ENCODE assay signal across 11 cellular contexts in genomic region chr11:122711831-122712378, GRCh38. TPM values are rescaled to one million over a fixed set of nuclear protein-coding genes. Genes with fewer than 3 reads are reported as not detected.
DNase-seq lines count a peak whose midpoint lies in the region; ATAC-seq and TF ChIP-seq lines count a peak whose summit lies in the region.
"Had no signal": no experiment of that assay in that cellular context is flagged by ENCODE, and none has a peak within 500 bp of the region (broad histone marks: within the 10 kb centered on the region; RNA-seq: fewer than 3 reads in every experiment).

No MANE protein-coding gene starts in this region.

- no peak overlapping the region for H3K4me3 Mint-ChIP-seq in chondrocyte (ENCODE audit: unreplicated experiment)

- no peaks in the 10 kb centered on the region for H4K20me1 ChIP-seq in osteoblast (ENCODE audit: insufficient read depth, low read length)

- no peak for ATAC-seq in GM21619 (IDR thresholded peaks at IDR 0.05; ENCODE audit: unreplicated experiment)
- ATAC-seq: body of pancreas had no signal

- H3K4me3 ChIP-seq in osteoblast (ENCODE audit: insufficient read depth, low read length): no peak overlapping the region
- H3K4me3 ChIP-seq: body of pancreas had no signal

- peaks cover 55% of the 10 kb centered on the region for H3K4me1 Mint-ChIP-seq in chondrocyte (ENCODE audit: low read depth)

- TF ChIP-seq CTCF in GM10266 (IDR thresholded peaks at IDR 0.05; ENCODE audit: control insufficient read depth, insufficient read depth, low read depth, missing control alignments) (peak; percentile 18), chondrocyte (IDR thresholded peaks at IDR 0.05) (peak; percentile 65), osteoblast (IDR thresholded peaks at IDR 0.05; ENCODE audit: extremely low read depth, low read depth, low read length) (peak; percentile 16)

- no peaks in the 10 kb centered on the region for H3K9me3 ChIP-seq in osteoblast (ENCODE audit: low read depth, low read length)
- H3K9me3 ChIP-seq: body of pancreas had no signal

- no peaks in the 10 kb centered on the region for H3K27me3 ChIP-seq in osteoblast (ENCODE audit: insufficient read depth, low read length)
- H3K27me3 ChIP-seq: body of pancreas had no signal

- CTCF ChIA-PET in HEK293T (lab: Yijun Ruan, JAX): no interaction called here

- peaks cover 62% of the 10 kb centered on the region for H3K79me2 ChIP-seq in osteoblast (ENCODE audit: insufficient read depth, low read length)

- DNase-seq in GM10266 (ENCODE audit: extremely low spot score) (no peak), NCI-H69 (lab: John Stamatoyannopoulos, UW) (peak; percentile 29), chondrocyte (ENCODE audit: low spot score) (no peak), osteoblast (ENCODE audit: insufficient read length, low spot score, missing footprints) (peak; percentile 62), HEK293T (ENCODE audit: extremely low spot score) (no peak), middle frontal gyrus (ENCODE audit: extremely low spot score, low spot score) (no peak), AG08396 (ENCODE audit: low spot score) (no peak)
- DNase-seq: stimulated activated CD4-positive, alpha-beta T cell treated with anti-CD3 and anti-CD28 coated beads, Interleukin-4, amount 100 ng/mL, for 24 hours; T-helper 1 cell had no signal

- no peaks in the 10 kb centered on the region for H3K9me3 Mint-ChIP-seq in chondrocyte (ENCODE audit: low read depth)

- no peaks in the 10 kb centered on the region for H3K27me3 Mint-ChIP-seq in chondrocyte (ENCODE audit: low read depth)

- peaks cover 49% of the 10 kb centered on the region for H3K4me1 ChIP-seq in osteoblast (ENCODE audit: insufficient read depth, low read length)
- H3K4me1 ChIP-seq: body of pancreas had no signal

- no peaks in the 10 kb centered on the region for H3K36me3 Mint-ChIP-seq in chondrocyte (ENCODE audit: low read depth)

- no peaks in the 10 kb centered on the region for H3K36me3 ChIP-seq in osteoblast (ENCODE audit: insufficient read depth, low read length)

- POLR2A ChIA-PET in HEK293T (lab: Yijun Ruan, JAX): interaction anchor here (1.0 kb wide), 1 partner anchor 350 kb away, joined by 5 read pairs; the partner anchor contains the start of gene HSPA8

- peak overlapping the region; percentile 8 for H3K27ac ChIP-seq in osteoblast (ENCODE audit: low read depth, low read length)
- H3K27ac ChIP-seq: body of pancreas had no signal

- H3K4me2 ChIP-seq in osteoblast (ENCODE audit: insufficient read depth, low read length): peak overlapping the region; percentile 8

- no peak overlapping the region for H2AFZ ChIP-seq in osteoblast (ENCODE audit: low read length)

- peak overlapping the region; percentile 53 for H3K27ac Mint-ChIP-seq in chondrocyte (ENCODE audit: unreplicated experiment)

TF ChIP-seq in HEK293T, 16 proteins besides CTCF, POLR2A, EP300 and RAD21:
- no peak for TF ChIP-seq FOXM1 (IDR thresholded peaks at IDR 0.05; ENCODE audit: borderline replicate concordance)
- TF ChIP-seq ZNF384 (IDR thresholded peaks at IDR 0.05): no peak
- no peak for TF ChIP-seq L3MBTL2 (conservative IDR thresholded peaks at IDR 0.05)
- TF ChIP-seq ELF4 (IDR thresholded peaks at IDR 0.05): no peak
- TF ChIP-seq TARDBP (IDR thresholded peaks at IDR 0.05): no peak
- TF ChIP-seq NFRKB (IDR thresholded peaks at IDR 0.05): no peak

RNA-seq across cellular contexts. Expression of gene UBASH3B, which starts 56.4 kb away (rescaled TPM):
- total RNA-seq in chondrocyte (10.4 to 14.8 TPM (median 14.4 TPM) in 3 replicates), osteoblast (9.1 and 21.4 TPM in 2 replicates)

Comparison
In these comparisons a context has a peak if more than half of its experiments do, and no peak if none do; other contexts are left out.
1. DNase-seq: peak in NCI-H69 (single experiment) and osteoblast (single experiment); none in GM10266 (single experiment), chondrocyte (single experiment), HEK293T (single experiment), middle frontal gyrus (single experiment) and AG08396 (single experiment).
2. Peak in every context shown above with its lines, with median percentiles within 50 percentile points of each other: CTCF ChIP-seq.